35 cellular contexts compared by ENCODE assay signal in genomic region chr7:40655426-40655825, GRCh38.
"Had no signal": no experiment of that assay in that cellular context is flagged by ENCODE, and none has a peak within 500 bp of the region (broad histone marks: within the 10 kb centered on the region; RNA-seq: fewer than 3 reads in every experiment).

No MANE protein-coding gene starts in this region.

- H3K36me3 ChIP-seq: MG63 had no signal

- H3K27me3 ChIP-seq: MG63 had no signal

- H3K4me3 ChIP-seq: MG63 had no signal

- DNase-seq: Karpas-422, Kasumi-1, MG63, MM.1S, MV-4-11, NCI-H1048, NCI-H1092, NCI-H1092 treated with DMSO at 0.1 percent for 48 hours, NCI-H1105, NCI-H1105 treated with DMSO at 0.1 percent for 48 hours, NCI-H1417, NCI-H1417 treated with DMSO at 0.1 percent for 48 hours, NCI-H1436, NCI-H1436 treated with DMSO at 0.1 percent for 48 hours, NCI-H146, NCI-H1694, NCI-H1694 treated with DMSO at 0.1 percent for 48 hours, NCI-H187, NCI-H187 treated with DMSO at 0.1 percent for 48 hours, NCI-H2029, NCI-H2029 treated with DMSO at 0.1 percent for 48 hours, NCI-H2081, NCI-H2081 treated with DMSO at 0.1 percent for 48 hours, NCI-H2107, NCI-H2171, NCI-H2171 treated with DMSO at 0.1 percent for 48 hours, NCI-H2227 treated with DMSO at 0.1 percent for 48 hours, NCI-H226, NCI-H345, NCI-H446, NCI-H446 treated with DMSO at 0.1 percent for 48 hours, NCI-H510A, NCI-H510A treated with DMSO at 0.1 percent for 48 hours, NCI-H524, NCI-H524 treated with DMSO at 0.1 percent for 48 hours had no signal

- H3K9me3 ChIP-seq: MG63 had no signal
